Comparison of ENCODE assay signal across 27 cellular contexts in genomic region chr3:162774613-162775100, GRCh38.
"Had no signal": no experiment of that assay in that cellular context is flagged by ENCODE, and none has a peak within 500 bp of the region (broad histone marks: within the 10 kb centered on the region; RNA-seq: fewer than 3 reads in every experiment).

No MANE protein-coding gene starts in this region.

- DNase-seq: activated CD4-positive, alpha-beta T cell treated with anti-CD3 and anti-CD28 coated beads for 4 hours; activated CD4-positive, alpha-beta T cell treated with anti-CD3 and anti-CD28 coated beads, Interleukin-2, amount 50 U/mL, for 4 hours; activated CD8-positive, alpha-beta T cell treated with anti-CD3 and anti-CD28 coated beads, Interleukin-2, amount 10 ng/mL, durations not matched to agents 7 days and 5 days; activated effector memory CD4-positive, alpha-beta T cell treated with Interleukin-2 at 50 U/mL for 16 hours; activated naive CD4-positive, alpha-beta T cell; activated T-cell treated with anti-CD3 and anti-CD28 coated beads, Interleukin-2, amount 50 U/mL, for 24 hours; aorta; caudate nucleus; Kasumi-1; NCI-H1092; NCI-H1417; NCI-H1694; NCI-H2029; NCI-H510A treated with DMSO at 0.1 percent for 48 hours; NCI-H69; NK-92 treated with Interleukin-12 subunit alpha and Interleukin-12 subunit beta, amount 100 ng/mL, for 24 hours; OCI-M1; RPMI8226; T-helper 1 cell; WERI-Rb-1 had no signal

- H3K4me3 ChIP-seq: breast epithelium, SK-N-MC had no signal

- ATAC-seq: activated CD4-positive, CD25-positive, alpha-beta regulatory T cell treated with anti-CD3 and anti-CD28 coated beads, Interleukin-2, amount 50 U/mL, for 24 hours; activated CD8-positive, alpha-beta T cell treated with anti-CD3 and anti-CD28 coated beads, Interleukin-2, amount 10 ng/mL, durations not matched to agents 7 days and 5 days; Panc1; Right ventricle myocardium inferior had no signal

- H3K4me1 ChIP-seq: breast epithelium had no signal

- H3K4me1 Mint-ChIP-seq: activated naive CD4-positive, alpha-beta T cell treated with anti-CD3 and anti-CD28 coated beads, Interleukin-2, amount 50 U/mL, for 24 hours had no signal

- H3K27me3 ChIP-seq: breast epithelium had no signal

- H3K36me3 ChIP-seq: breast epithelium, WERI-Rb-1 had no signal

- H3K4me3 Mint-ChIP-seq: activated CD8-positive, alpha-beta T cell treated with anti-CD3 and anti-CD28 coated beads, Interleukin-2, amount 10 ng/mL, durations not matched to agents 7 days and 5 days; activated naive CD4-positive, alpha-beta T cell treated with anti-CD3 and anti-CD28 coated beads, Interleukin-2, amount 50 U/mL, for 24 hours; activated T-cell treated with anti-CD3 and anti-CD28 coated beads, Interleukin-2, amount 50 U/mL, for 24 hours; activated T-helper 1 cell treated with anti-CD3 and anti-CD28 coated beads, Interleukin-12 subunit alpha, Interleukin-12 subunit beta, Interleukin-2, Interleukin-4 antibody, amounts not matched to agents 30 ng/mL and 10 ng/mL and 1 ng/mL, durations not matched to agents 14 hours and 24 hours and 36 hours had no signal

- H3K27ac Mint-ChIP-seq: activated CD8-positive, alpha-beta T cell treated with anti-CD3 and anti-CD28 coated beads, Interleukin-2, amount 10 ng/mL, durations not matched to agents 7 days and 5 days; activated naive CD4-positive, alpha-beta T cell treated with anti-CD3 and anti-CD28 coated beads, Interleukin-2, amount 50 U/mL, for 24 hours; activated T-cell treated with anti-CD3 and anti-CD28 coated beads, Interleukin-2, amount 50 U/mL, for 24 hours; activated T-helper 1 cell treated with anti-CD3 and anti-CD28 coated beads, Interleukin-12 subunit alpha, Interleukin-12 subunit beta, Interleukin-2, Interleukin-4 antibody, amounts not matched to agents 30 ng/mL and 10 ng/mL and 1 ng/mL, durations not matched to agents 14 hours and 24 hours and 36 hours had no signal

- H3K27ac ChIP-seq: breast epithelium, SK-N-MC, WERI-Rb-1 had no signal

- H3K36me3 Mint-ChIP-seq: activated naive CD4-positive, alpha-beta T cell treated with anti-CD3 and anti-CD28 coated beads, Interleukin-2, amount 50 U/mL, for 24 hours had no signal

- H3K27me3 Mint-ChIP-seq: activated naive CD4-positive, alpha-beta T cell treated with anti-CD3 and anti-CD28 coated beads, Interleukin-2, amount 50 U/mL, for 24 hours; activated T-cell treated with anti-CD3 and anti-CD28 coated beads, Interleukin-2, amount 50 U/mL, for 24 hours had no signal
